Comparison of ENCODE assay signal across 10 cellular contexts in genomic region chr3:52986938-52987337, GRCh38. TPM values are rescaled to one million over a fixed set of nuclear protein-coding genes. Genes with fewer than 3 reads are reported as not detected.
DNase-seq lines count a peak whose midpoint lies in the region; ATAC-seq and TF ChIP-seq lines count a peak whose summit lies in the region.
"Had no signal": no experiment of that assay in that cellular context is flagged by ENCODE, and none has a peak within 500 bp of the region (broad histone marks: within the 10 kb centered on the region; RNA-seq: fewer than 3 reads in every experiment).

No MANE protein-coding gene starts in this region.

- DNase-seq in GM10248 (ENCODE audit: extremely low spot score), result no peak
- peak; percentile 23 for DNase-seq in SK-N-DZ (ENCODE audit: low spot score)
- DNase-seq in fibroblast of peridontal ligament (ENCODE audit: extremely low read depth), result peak; percentile 34
- no peak for DNase-seq in epidermal melanocyte (ENCODE audit: insufficient read length, low spot score)
- no peak for DNase-seq in MG63
- DNase-seq: MV-4-11; stimulated activated CD4-positive, alpha-beta T cell treated with anti-CD3 and anti-CD28 coated beads, Interleukin-4, amount 100 ng/mL, for 4 hours had no signal

- H3K4me3 ChIP-seq in MG63, result no peak overlapping the region

- POLR2A ChIA-PET in GM10248 (lab: Yijun Ruan, JAX), result no interaction called here

- no peaks in the 10 kb centered on the region for H3K9me3 ChIP-seq in MG63

- no peak overlapping the region for H3K27ac ChIP-seq in 22Rv1

- H3K36me3 ChIP-seq in MG63, result no peaks in the 10 kb centered on the region

- CTCF ChIA-PET in GM10248 (lab: Yijun Ruan, JAX), result interaction anchor here (0.9 to 1.9 kb wide), 10 partner anchors 9 to 136 kb away, joined by 3 to 7 read pairs (median 4); no protein-coding TSS in a partner anchor

- TF ChIP-seq CTCF in 22Rv1 (IDR thresholded peaks at IDR 0.05) (peak; percentile 39; the same call in 1 of the 2 replicates), GM10248 (IDR thresholded peaks at IDR 0.05; ENCODE audit: control extremely low read depth, extremely low read depth, low read depth, missing control alignments) (peak; percentile 19)

- no peaks in the 10 kb centered on the region for H3K27me3 ChIP-seq in MG63

- no peak for ATAC-seq in HG03139 (IDR thresholded peaks at IDR 0.05; ENCODE audit: unreplicated experiment)
- ATAC-seq in GM18519 (IDR thresholded peaks at IDR 0.05; ENCODE audit: low FRiP score, unreplicated experiment), result no peak

RNA-seq across cellular contexts. Expression of gene SFMBT1, which starts 58.9 kb away (rescaled TPM):
- polyA plus RNA-seq in SK-N-DZ (2014; cell fraction: cytosol; rRNA removed), result 5.9 and 7.5 TPM in 2 replicates
- polyA plus RNA-seq in SK-N-DZ (2014; cell fraction: nucleus; rRNA removed), result 4.9 and 5.9 TPM in 2 replicates
- 3.4 and 3.5 TPM in 2 replicates for total RNA-seq in MG63 (2014; rRNA removed; shearing (Covaris generic); ENCODE audit: low replicate concordance)

Comparison
In these comparisons a context has a peak if more than half of its experiments do, and no peak if none do; other contexts are left out.
1. DNase-seq: peak in SK-N-DZ (single experiment) and fibroblast of peridontal ligament (single experiment); none in GM10248 (single experiment), epidermal melanocyte (single experiment) and MG63 (single experiment).